18 cellular contexts compared by ENCODE assay signal in the genomic region with DNA sequence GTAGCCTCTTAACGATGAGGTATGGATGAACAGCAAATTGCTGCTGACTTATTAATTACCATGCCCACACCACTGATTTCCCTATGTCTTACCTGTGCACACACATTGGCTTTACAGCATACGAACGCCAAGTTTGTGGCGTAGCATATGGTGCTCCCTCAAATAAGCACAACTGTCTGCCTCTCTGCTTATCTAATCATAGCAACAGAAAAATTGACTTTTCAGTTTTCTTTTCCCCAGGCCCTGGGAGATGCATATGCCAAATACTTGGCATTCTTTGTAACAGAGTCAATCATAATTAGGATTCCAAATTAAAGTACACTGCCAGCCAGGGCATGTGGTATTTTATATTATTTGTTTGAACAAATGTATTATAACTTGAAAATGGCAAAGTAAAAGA.
A peak's percentile ranks its signal among the peaks of the same experiment; 100 is the strongest.
DNase-seq lines count a peak whose midpoint lies in the region; ATAC-seq, FAIRE-seq and TF ChIP-seq lines count a peak whose summit lies in the region.
"Had no signal": no experiment of that assay in that cellular context is flagged by ENCODE, and none has a peak within 500 bp of the region (broad histone marks: within the 10 kb centered on the region; RNA-seq: fewer than 3 reads in every experiment).

No MANE protein-coding gene starts in this region.

- TF ChIP-seq RAD21 in A549 (conservative IDR thresholded peaks at IDR 0.05 in 1 of 2, IDR thresholded peaks at IDR 0.05 in 1 of 2), result no peak

- dilution Hi-C loops in keratinocyte (cut with MboI; ENCODE audit: extremely low pct_ligation_motif_present, low sequenced_read_pairs), result no loop called here

- TF ChIP-seq EP300 in A549 (IDR thresholded peaks at IDR 0.05), result peak in 1 of 2 experiments; percentile 45; a peak in 1 of 5 replicates

- no peaks in the 10 kb centered on the region for H3K79me2 ChIP-seq in keratinocyte (ENCODE audit: control insufficient read depth, insufficient read depth, low read length)

- H3K4me3 ChIP-seq in A549 (no peak overlapping the region), keratinocyte (ENCODE audit: control insufficient read depth in 2 of 3, extremely low read depth in 1 of 3, insufficient read depth in 2 of 3, low read depth in 1 of 3, low read length in 3 of 3) (no peak overlapping the region)
- H3K4me3 ChIP-seq: mucosa of descending colon had no signal

- no peak for FAIRE-seq in A549 (lab: Jason Lieb, UNC)
- FAIRE-seq in keratinocyte (lab: Jason Lieb, UNC), result peak; percentile 79
- FAIRE-seq: A204.1, bronchial epithelial cell, endometrium had no signal

- H3K27me3 ChIP-seq in keratinocyte (ENCODE audit: control insufficient read depth, extremely low read depth, insufficient read depth, low read length), result no peaks in the 10 kb centered on the region

- H3K9ac ChIP-seq in keratinocyte (ENCODE audit: control insufficient read depth, extremely low read depth, insufficient read depth, low read length), result no peak overlapping the region

- peak overlapping the region; percentile 55 for H3K4me2 ChIP-seq in A549
- H3K4me2 ChIP-seq in keratinocyte (ENCODE audit: control insufficient read depth, extremely low read depth, insufficient read depth, low read depth, low read length), result peak overlapping the region; percentile 59

- ATAC-seq in A549 (peak in 1 of 2 experiments; percentile 53; a peak in 4 of 6 replicates), GM18870 (IDR thresholded peaks at IDR 0.05; ENCODE audit: unreplicated experiment) (no peak)
- ATAC-seq: WTC11 had no signal

- no peaks in the 10 kb centered on the region for H3K9me1 ChIP-seq in keratinocyte (ENCODE audit: control insufficient read depth, extremely low read depth, insufficient read depth, low read length)

- no peaks in the 10 kb centered on the region for H3K36me3 ChIP-seq in keratinocyte (ENCODE audit: control insufficient read depth in 2 of 2, extremely low read depth in 1 of 2, insufficient read depth in 2 of 2, low read length in 2 of 2)

- TF ChIP-seq POLR2A in A549 (IDR thresholded peaks at IDR 0.05; ENCODE audit: low read length), result no peak

- H4K20me1 ChIP-seq in keratinocyte (ENCODE audit: control insufficient read depth, extremely low read depth, insufficient read depth, low read length), result no peaks in the 10 kb centered on the region

- no peak for TF ChIP-seq CTCF in A549 (IDR thresholded peaks at IDR 0.05)
- no peak for TF ChIP-seq CTCF in keratinocyte (optimal IDR thresholded peaks at IDR 0.05 in 1 of 3, IDR thresholded peaks at IDR 0.05 in 1 of 3, conservative IDR thresholded peaks at IDR 0.05 in 1 of 3; ENCODE audit: extremely low read depth in 1 of 3, insufficient read depth in 2 of 3, low read length in 3 of 3)

- DNase-seq in A549 (ENCODE audit: low read depth in 1 of 2, low spot score in 1 of 2), result peak in 1 of 2 experiments; percentile 24
- peak; percentile 63 for DNase-seq in NCI-H1694 (lab: John Stamatoyannopoulos, UW)
- peak; percentile 78 for DNase-seq in astrocyte of the hippocampus (ENCODE audit: low read depth, low spot score)
- no peak for DNase-seq in keratinocyte (ENCODE audit: low read depth, low spot score)
- DNase-seq in pons (ENCODE audit: low spot score), result no peak
- no peak for DNase-seq in SIG-M5 treated with dmso at 0.1 percent for 504 hours (lab: John Stamatoyannopoulos, UW; ENCODE audit: unreplicated experiment)
- DNase-seq in stimulated activated CD4-positive, alpha-beta T cell treated with anti-CD3 and anti-CD28 coated beads, Interleukin-4, amount 100 ng/mL, for 4 hours, result no peak
- DNase-seq: islet precursor cell, NCI-H1436, NCI-H748 treated with DMSO at 0.1 percent for 48 hours, posterior cingulate gyrus, T-helper 1 cell had no signal

- H3K9me3 ChIP-seq in A549 (peaks cover 7% of the 10 kb centered on the region; the same call in 2 of the 3 replicates), keratinocyte (ENCODE audit: control insufficient read depth, low read depth, low read length) (no peaks in the 10 kb centered on the region)
- H3K9me3 ChIP-seq: mucosa of descending colon had no signal

- CTCF ChIA-PET in A549 (lab: Yijun Ruan, JAX), result no interaction called here

- peaks cover 56% of the 10 kb centered on the region for H3K4me1 ChIP-seq in A549
- H3K4me1 ChIP-seq in keratinocyte (ENCODE audit: control insufficient read depth, extremely low read depth, insufficient read depth, low read length), result peaks cover 36% of the 10 kb centered on the region

- H3K27ac ChIP-seq in A549 (peak overlapping the region; percentile 69 to 83), keratinocyte (ENCODE audit: control insufficient read depth, insufficient read depth, low read length) (peak overlapping the region; percentile 61)

- WGBS in A549 (ENCODE audit: missing lambda C conversion rate), result 48% methylated on average over 4 of the region's 4 CpGs

- POLR2A ChIA-PET in A549 (lab: Yijun Ruan, JAX), result no interaction called here

- H2AFZ ChIP-seq in keratinocyte (ENCODE audit: control insufficient read depth, low read length), result peak overlapping the region; percentile 75

TF ChIP-seq in A549, 52 proteins besides CTCF, POLR2A, EP300 and RAD21 (continues in another document):
- TF ChIP-seq CHD4 (IDR thresholded peaks at IDR 0.05; ENCODE audit: borderline replicate concordance) (no peak), NFE2L2 (conservative IDR thresholded peaks at IDR 0.05; ENCODE audit: low read length) (no peak), FOXS1 (CRISPR knock-in tag; IDR thresholded peaks at IDR 0.05) (no peak), PHF8 (IDR thresholded peaks at IDR 0.05; ENCODE audit: borderline replicate concordance, low read depth) (no peak), JUNB (IDR thresholded peaks at IDR 0.05) (no peak), FOSL2 (IDR thresholded peaks at IDR 0.05) (no peak), FOSL2 (CRISPR knock-in tag; IDR thresholded peaks at IDR 0.05) (peak; percentile 59), TP53 (CRISPR knock-in tag; IDR thresholded peaks at IDR 0.05) (no peak), RCOR1 (IDR thresholded peaks at IDR 0.05; ENCODE audit: low read depth, low read length) (no peak), ZFP36 (IDR thresholded peaks at IDR 0.05; ENCODE audit: borderline replicate concordance, partially characterized antibody) (no peak), GATA3 (IDR thresholded peaks at IDR 0.05; ENCODE audit: borderline replicate concordance) (peak; percentile 74; the same call in 1 of the 2 replicates), KDM5A (IDR thresholded peaks at IDR 0.05) (no peak), ZNF302 (CRISPR knock-in tag; IDR thresholded peaks at IDR 0.05) (no peak), ELK1 (IDR thresholded peaks at IDR 0.05; ENCODE audit: low read depth, low read length) (no peak), SREBF2 (IDR thresholded peaks at IDR 0.05) (no peak)
- TF ChIP-seq, protein P1, sequence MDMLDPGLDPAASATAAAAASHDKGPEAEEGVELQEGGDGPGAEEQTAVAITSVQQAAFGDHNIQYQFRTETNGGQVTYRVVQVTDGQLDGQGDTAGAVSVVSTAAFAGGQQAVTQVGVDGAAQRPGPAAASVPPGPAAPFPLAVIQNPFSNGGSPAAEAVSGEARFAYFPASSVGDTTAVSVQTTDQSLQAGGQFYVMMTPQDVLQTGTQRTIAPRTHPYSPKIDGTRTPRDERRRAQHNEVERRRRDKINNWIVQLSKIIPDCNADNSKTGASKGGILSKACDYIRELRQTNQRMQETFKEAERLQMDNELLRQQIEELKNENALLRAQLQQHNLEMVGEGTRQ (IDR thresholded peaks at IDR 0.05), result no peak
- TF ChIP-seq, protein P2, sequence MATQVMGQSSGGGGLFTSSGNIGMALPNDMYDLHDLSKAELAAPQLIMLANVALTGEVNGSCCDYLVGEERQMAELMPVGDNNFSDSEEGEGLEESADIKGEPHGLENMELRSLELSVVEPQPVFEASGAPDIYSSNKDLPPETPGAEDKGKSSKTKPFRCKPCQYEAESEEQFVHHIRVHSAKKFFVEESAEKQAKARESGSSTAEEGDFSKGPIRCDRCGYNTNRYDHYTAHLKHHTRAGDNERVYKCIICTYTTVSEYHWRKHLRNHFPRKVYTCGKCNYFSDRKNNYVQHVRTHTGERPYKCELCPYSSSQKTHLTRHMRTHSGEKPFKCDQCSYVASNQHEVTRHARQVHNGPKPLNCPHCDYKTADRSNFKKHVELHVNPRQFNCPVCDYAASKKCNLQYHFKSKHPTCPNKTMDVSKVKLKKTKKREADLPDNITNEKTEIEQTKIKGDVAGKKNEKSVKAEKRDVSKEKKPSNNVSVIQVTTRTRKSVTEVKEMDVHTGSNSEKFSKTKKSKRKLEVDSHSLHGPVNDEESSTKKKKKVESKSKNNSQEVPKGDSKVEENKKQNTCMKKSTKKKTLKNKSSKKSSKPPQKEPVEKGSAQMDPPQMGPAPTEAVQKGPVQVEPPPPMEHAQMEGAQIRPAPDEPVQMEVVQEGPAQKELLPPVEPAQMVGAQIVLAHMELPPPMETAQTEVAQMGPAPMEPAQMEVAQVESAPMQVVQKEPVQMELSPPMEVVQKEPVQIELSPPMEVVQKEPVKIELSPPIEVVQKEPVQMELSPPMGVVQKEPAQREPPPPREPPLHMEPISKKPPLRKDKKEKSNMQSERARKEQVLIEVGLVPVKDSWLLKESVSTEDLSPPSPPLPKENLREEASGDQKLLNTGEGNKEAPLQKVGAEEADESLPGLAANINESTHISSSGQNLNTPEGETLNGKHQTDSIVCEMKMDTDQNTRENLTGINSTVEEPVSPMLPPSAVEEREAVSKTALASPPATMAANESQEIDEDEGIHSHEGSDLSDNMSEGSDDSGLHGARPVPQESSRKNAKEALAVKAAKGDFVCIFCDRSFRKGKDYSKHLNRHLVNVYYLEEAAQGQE (IDR thresholded peaks at IDR 0.05), result no peak

Comparison
In these comparisons a context has a peak if more than half of its experiments do, and no peak if none do; other contexts are left out.
1. DNase-seq: peak in NCI-H1694 (single experiment) and astrocyte of the hippocampus (single experiment); none in keratinocyte (single experiment), pons (single experiment), SIG-M5 treated with dmso at 0.1 percent for 504 hours (single experiment) and stimulated activated CD4-positive, alpha-beta T cell treated with anti-CD3 and anti-CD28 coated beads, Interleukin-4, amount 100 ng/mL, for 4 hours (0 of 2).